1 cellular context compared by ENCODE assay signal in genomic region chr1:117093091-117093534, GRCh38.
A peak's percentile ranks its signal among the peaks of the same experiment; 100 is the strongest.
TF ChIP-seq lines count a peak whose summit lies in the region.

No MANE protein-coding gene starts in this region.

TF ChIP-seq in K562, 482 proteins besides CTCF, POLR2A, EP300 and RAD21 (continued from another document):
- TF ChIP-seq ZNF609 (CRISPR knock-in tag; IDR thresholded peaks at IDR 0.05; ENCODE audit: borderline replicate concordance) = no peak
- TF ChIP-seq HNRNPK (IDR thresholded peaks at IDR 0.05; ENCODE audit: low read depth, low read length, poor library complexity, severe bottlenecking) = no peak
- TF ChIP-seq ZNF668 (CRISPR knock-in tag; IDR thresholded peaks at IDR 0.05) = no peak
- TF ChIP-seq PPARD (CRISPR knock-in tag; IDR thresholded peaks at IDR 0.05) = no peak
- no peak for TF ChIP-seq ZNF165 (CRISPR knock-in tag; IDR thresholded peaks at IDR 0.05; ENCODE audit: borderline replicate concordance)
- TF ChIP-seq, protein P1, sequence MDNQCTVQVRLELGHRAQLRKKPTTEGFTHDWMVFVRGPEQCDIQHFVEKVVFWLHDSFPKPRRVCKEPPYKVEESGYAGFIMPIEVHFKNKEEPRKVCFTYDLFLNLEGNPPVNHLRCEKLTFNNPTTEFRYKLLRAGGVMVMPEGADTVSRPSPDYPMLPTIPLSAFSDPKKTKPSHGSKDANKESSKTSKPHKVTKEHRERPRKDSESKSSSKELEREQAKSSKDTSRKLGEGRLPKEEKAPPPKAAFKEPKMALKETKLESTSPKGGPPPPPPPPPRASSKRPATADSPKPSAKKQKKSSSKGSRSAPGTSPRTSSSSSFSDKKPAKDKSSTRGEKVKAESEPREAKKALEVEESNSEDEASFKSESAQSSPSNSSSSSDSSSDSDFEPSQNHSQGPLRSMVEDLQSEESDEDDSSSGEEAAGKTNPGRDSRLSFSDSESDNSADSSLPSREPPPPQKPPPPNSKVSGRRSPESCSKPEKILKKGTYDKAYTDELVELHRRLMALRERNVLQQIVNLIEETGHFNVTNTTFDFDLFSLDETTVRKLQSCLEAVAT (IDR thresholded peaks at IDR 0.05) = peak in 1 of 2 experiments; percentile 69; a peak in 2 of 4 replicates
- TF ChIP-seq ZNF184 (CRISPR knock-in tag; IDR thresholded peaks at IDR 0.05) = no peak
- peak; percentile 29; the same call in 1 of the 2 replicates for TF ChIP-seq JUN (IDR thresholded peaks at IDR 0.05; ENCODE audit: borderline replicate concordance, low read depth, low read length)
- TF ChIP-seq JUN (CRISPR knock-in tag; IDR thresholded peaks at IDR 0.05; ENCODE audit: borderline replicate concordance) = no peak
- no peak for TF ChIP-seq HLTF (IDR thresholded peaks at IDR 0.05)
- TF ChIP-seq, protein P2, sequence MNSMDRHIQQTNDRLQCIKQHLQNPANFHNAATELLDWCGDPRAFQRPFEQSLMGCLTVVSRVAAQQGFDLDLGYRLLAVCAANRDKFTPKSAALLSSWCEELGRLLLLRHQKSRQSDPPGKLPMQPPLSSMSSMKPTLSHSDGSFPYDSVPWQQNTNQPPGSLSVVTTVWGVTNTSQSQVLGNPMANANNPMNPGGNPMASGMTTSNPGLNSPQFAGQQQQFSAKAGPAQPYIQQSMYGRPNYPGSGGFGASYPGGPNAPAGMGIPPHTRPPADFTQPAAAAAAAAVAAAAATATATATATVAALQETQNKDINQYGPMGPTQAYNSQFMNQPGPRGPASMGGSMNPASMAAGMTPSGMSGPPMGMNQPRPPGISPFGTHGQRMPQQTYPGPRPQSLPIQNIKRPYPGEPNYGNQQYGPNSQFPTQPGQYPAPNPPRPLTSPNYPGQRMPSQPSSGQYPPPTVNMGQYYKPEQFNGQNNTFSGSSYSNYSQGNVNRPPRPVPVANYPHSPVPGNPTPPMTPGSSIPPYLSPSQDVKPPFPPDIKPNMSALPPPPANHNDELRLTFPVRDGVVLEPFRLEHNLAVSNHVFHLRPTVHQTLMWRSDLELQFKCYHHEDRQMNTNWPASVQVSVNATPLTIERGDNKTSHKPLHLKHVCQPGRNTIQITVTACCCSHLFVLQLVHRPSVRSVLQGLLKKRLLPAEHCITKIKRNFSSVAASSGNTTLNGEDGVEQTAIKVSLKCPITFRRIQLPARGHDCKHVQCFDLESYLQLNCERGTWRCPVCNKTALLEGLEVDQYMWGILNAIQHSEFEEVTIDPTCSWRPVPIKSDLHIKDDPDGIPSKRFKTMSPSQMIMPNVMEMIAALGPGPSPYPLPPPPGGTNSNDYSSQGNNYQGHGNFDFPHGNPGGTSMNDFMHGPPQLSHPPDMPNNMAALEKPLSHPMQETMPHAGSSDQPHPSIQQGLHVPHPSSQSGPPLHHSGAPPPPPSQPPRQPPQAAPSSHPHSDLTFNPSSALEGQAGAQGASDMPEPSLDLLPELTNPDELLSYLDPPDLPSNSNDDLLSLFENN (IDR thresholded peaks at IDR 0.05; ENCODE audit: low read depth in 2 of 2, low read length in 2 of 2) = no peak
